8 cellular contexts compared by ENCODE assay signal in the genomic region with DNA sequence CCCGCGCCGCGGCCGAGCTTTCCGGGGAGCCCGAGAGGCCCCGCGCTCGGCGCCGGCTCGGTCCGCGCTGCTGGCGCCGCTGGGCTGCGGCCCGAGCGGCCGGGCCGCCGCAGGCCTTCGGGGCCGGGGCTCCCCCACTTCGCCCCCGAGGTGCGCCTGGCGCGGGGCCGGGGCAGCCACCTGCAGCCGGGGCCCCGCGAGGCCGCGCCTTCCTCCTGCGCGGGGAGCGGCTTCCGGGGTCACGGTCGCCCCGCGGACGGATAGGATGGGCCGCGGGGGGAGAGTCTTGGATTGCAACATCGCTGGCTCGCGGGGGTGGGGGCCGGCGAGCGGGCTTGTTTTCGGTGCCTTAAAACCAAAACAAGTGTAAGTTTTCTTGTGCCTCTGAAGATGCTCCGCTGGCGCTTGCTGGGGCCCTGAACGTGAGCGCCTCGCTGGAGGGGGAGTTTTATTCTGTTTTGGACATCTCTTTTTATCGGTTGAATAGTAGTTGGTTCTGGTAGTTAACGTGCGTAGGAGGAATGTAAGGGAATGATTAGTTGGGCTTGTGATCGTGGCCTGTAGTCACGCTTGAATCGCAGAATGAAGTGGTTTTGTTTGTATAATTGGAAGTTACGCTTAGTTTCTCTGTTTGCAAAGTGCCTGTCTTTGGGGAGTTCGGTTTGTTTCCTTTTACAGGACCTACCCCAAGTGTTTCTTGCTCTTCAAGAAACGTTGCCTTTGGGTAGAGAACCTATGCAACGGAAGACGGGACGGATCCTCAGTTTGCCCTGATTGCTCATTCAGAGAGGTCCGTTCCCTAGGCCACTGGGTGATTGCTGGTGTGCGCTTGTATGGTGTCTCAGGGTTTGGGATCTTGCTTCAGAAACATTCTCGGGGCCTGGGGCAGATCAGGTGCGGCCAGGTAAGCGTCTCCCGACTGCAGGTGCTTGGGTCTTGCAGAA. TPM values are rescaled to one million over a fixed set of nuclear protein-coding genes. Genes with fewer than 3 reads are reported as not detected.
DNase-seq lines count a peak whose midpoint lies in the region; ATAC-seq and TF ChIP-seq lines count a peak whose summit lies in the region.

No MANE protein-coding gene starts in this region.

- no peaks in the 10 kb centered on the region for H3K27me3 Mint-ChIP-seq in WTC11 (ENCODE audit: low read depth)

- peak; percentile 58 for DNase-seq in DMS53 (lab: John Stamatoyannopoulos, UW)
- DNase-seq in DMS53 treated with DMSO at 0.1 percent for 48 hours (lab: John Stamatoyannopoulos, UW; ENCODE audit: unreplicated experiment), result no peak
- no peak for DNase-seq in WTC11 (ENCODE audit: low spot score)
- DNase-seq in choroid plexus epithelial cell (ENCODE audit: low read depth), result peak; percentile 57
- DNase-seq in lower lobe of right lung, result peak; percentile 73
- peak; percentile 50 for DNase-seq in stimulated activated CD8-positive, alpha-beta memory T cell treated with anti-CD3 and anti-CD28 coated beads, Interleukin-4, amount 100 ng/mL, for 24 hours (ENCODE audit: low read depth)
- DNase-seq in NCI-H187 (lab: John Stamatoyannopoulos, UW), result no peak

- no peaks in the 10 kb centered on the region for H3K27me3 ChIP-seq in lower lobe of right lung (ENCODE audit: low read depth)

- peak overlapping the region; percentile 90 for H3K4me3 Mint-ChIP-seq in WTC11

- H3K9me3 ChIP-seq in lower lobe of right lung, result no peaks in the 10 kb centered on the region

- H3K36me3 Mint-ChIP-seq in WTC11, result peaks cover 12% of the 10 kb centered on the region; the same call in 1 of the 2 replicates

- H3K27ac ChIP-seq in lower lobe of right lung, result peak overlapping the region; percentile 74

- peaks cover 8% of the 10 kb centered on the region for H3K4me1 Mint-ChIP-seq in WTC11

- H3K4me1 ChIP-seq in lower lobe of right lung, result peaks cover 28% of the 10 kb centered on the region

- CTCF ChIA-PET in WTC11 (lab: Charles Lee), result interaction anchor here (0.6 to 1.6 kb wide), 3 partner anchors 9 to 739 kb away, joined by 3 to 7 read pairs (median 3); no protein-coding TSS in a partner anchor

- H3K4me3 ChIP-seq in choroid plexus epithelial cell (ENCODE audit: low read depth, low read length) (peak overlapping the region; percentile 74), lower lobe of right lung (peak overlapping the region; percentile 79)

- no peaks in the 10 kb centered on the region for H3K9me3 Mint-ChIP-seq in WTC11

- TF ChIP-seq CTCF in WTC11 (IDR thresholded peaks at IDR 0.05) (no peak), choroid plexus epithelial cell (conservative IDR thresholded peaks at IDR 0.05; ENCODE audit: low read depth, low read length) (no peak), lower lobe of right lung (IDR thresholded peaks at IDR 0.05) (no peak)

- peaks cover 28% of the 10 kb centered on the region for H3K36me3 ChIP-seq in lower lobe of right lung

- peak overlapping the region; percentile 89 for H3K27ac Mint-ChIP-seq in WTC11

- intact Hi-C loops in lower lobe of right lung (cut with DNase I), result no loop called here

- POLR2A ChIA-PET in WTC11 (lab: Charles Lee), result interaction anchor here (1.4 to 1.6 kb wide), 2 partner anchors 17 to 22 kb away, joined by 5 to 6 read pairs; no protein-coding TSS in a partner anchor

- peak; percentile 9 for ATAC-seq in HG03457 (IDR thresholded peaks at IDR 0.05; ENCODE audit: unreplicated experiment)
- no peak for ATAC-seq in WTC11
- ATAC-seq in lower lobe of right lung, result no peak

TF ChIP-seq in WTC11, 78 proteins besides CTCF, POLR2A, EP300 and RAD21:
- no peak for TF ChIP-seq ZNF671 (CRISPR knock-in tag; IDR thresholded peaks at IDR 0.05)

RNA-seq across cellular contexts. Expression of gene UBE2I, which starts 0.7 kb away (rescaled TPM):
- total RNA-seq in WTC11 (2021) (211 to 229 TPM (median 222 TPM) in 3 replicates), lower lobe of right lung (93.4 TPM)

RNA-seq across cellular contexts. Expression of gene BAIAP3, which starts 23.3 kb away (rescaled TPM):
- total RNA-seq in WTC11 (2021), result 15.2 to 18.8 TPM (median 16.5 TPM) in 3 replicates
- 8.4 TPM for total RNA-seq in lower lobe of right lung

RNA-seq across cellular contexts. Expression of gene TSR3, which starts 41.5 kb away (rescaled TPM):
- total RNA-seq in WTC11 (2021) (63.0 to 66.3 TPM (median 66.2 TPM) in 3 replicates), lower lobe of right lung (39.5 TPM)

RNA-seq across cellular contexts. Expression of gene GNPTG, which starts 41.6 kb away (rescaled TPM):
- total RNA-seq in WTC11 (2021), result 31.1 to 39.1 TPM (median 35.9 TPM) in 3 replicates
- 89.5 TPM for total RNA-seq in lower lobe of right lung

RNA-seq across cellular contexts. Expression of gene TPSD1, which starts 54.3 kb away (rescaled TPM):
- 0.31 to 1.5 TPM (median 0.94 TPM) in 3 replicates for total RNA-seq in WTC11 (2021)
- 9.6 TPM for total RNA-seq in lower lobe of right lung

Comparison
In these comparisons a context has a peak if more than half of its experiments do, and no peak if none do; other contexts are left out.
1. DNase-seq: peak in DMS53 (single experiment), choroid plexus epithelial cell (single experiment), lower lobe of right lung (single experiment) and stimulated activated CD8-positive, alpha-beta memory T cell treated with anti-CD3 and anti-CD28 coated beads, Interleukin-4, amount 100 ng/mL, for 24 hours (single experiment); none in DMS53 treated with DMSO at 0.1 percent for 48 hours (single experiment), WTC11 (single experiment) and NCI-H187 (0 of 2).